In the genomic region with DNA sequence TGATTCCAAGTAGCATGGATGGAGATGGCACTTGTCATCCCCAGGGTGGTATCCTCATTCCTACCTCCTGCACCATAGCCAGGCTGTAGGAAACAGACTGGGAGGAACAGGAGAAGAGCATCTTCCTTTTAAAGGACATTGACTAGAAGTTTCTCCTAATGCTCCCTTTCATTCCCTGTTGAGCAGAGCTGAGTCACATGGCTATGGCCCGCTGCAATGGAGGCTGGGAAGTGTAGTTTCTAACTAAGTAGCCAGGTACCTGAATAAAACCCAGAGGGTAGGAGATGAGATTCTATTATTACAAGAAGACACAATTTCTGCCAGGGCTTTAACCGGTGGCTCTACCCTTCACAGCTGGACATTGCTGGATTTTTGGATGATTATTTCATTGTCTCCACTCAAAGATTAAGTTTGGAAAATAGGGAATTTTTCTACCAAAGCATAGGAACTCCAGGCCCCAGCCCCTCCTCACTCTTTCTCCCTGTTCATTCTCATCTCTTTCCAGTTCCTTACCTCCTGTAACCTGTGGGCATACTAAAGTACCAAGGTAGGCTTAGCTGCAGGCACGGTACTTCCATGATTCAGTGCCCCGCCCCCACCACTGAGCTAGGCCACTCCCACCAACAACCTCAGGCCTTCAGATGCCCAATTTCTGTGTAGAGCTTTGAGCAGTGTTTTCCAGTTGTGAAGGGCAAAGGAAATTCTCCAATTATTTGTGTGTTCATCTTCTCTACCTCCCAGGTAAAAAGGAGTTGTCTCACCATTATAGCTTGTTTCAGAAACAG, we compare ENCODE assay signal across 2 cellular contexts.
TF ChIP-seq lines count a peak whose summit lies in the region.

No MANE protein-coding gene starts in this region.

TF ChIP-seq in SK-N-SH, 30 proteins besides CTCF, POLR2A, EP300 and RAD21 (continued from another document):
- TF ChIP-seq, protein P1, sequence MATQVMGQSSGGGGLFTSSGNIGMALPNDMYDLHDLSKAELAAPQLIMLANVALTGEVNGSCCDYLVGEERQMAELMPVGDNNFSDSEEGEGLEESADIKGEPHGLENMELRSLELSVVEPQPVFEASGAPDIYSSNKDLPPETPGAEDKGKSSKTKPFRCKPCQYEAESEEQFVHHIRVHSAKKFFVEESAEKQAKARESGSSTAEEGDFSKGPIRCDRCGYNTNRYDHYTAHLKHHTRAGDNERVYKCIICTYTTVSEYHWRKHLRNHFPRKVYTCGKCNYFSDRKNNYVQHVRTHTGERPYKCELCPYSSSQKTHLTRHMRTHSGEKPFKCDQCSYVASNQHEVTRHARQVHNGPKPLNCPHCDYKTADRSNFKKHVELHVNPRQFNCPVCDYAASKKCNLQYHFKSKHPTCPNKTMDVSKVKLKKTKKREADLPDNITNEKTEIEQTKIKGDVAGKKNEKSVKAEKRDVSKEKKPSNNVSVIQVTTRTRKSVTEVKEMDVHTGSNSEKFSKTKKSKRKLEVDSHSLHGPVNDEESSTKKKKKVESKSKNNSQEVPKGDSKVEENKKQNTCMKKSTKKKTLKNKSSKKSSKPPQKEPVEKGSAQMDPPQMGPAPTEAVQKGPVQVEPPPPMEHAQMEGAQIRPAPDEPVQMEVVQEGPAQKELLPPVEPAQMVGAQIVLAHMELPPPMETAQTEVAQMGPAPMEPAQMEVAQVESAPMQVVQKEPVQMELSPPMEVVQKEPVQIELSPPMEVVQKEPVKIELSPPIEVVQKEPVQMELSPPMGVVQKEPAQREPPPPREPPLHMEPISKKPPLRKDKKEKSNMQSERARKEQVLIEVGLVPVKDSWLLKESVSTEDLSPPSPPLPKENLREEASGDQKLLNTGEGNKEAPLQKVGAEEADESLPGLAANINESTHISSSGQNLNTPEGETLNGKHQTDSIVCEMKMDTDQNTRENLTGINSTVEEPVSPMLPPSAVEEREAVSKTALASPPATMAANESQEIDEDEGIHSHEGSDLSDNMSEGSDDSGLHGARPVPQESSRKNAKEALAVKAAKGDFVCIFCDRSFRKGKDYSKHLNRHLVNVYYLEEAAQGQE (IDR thresholded peaks at IDR 0.05; ENCODE audit: low read depth, low read length) = no peak

TF ChIP-seq in SK-N-SH treated with all-trans-retinoic acid at 6 μM for 48 hours, 23 proteins besides CTCF, POLR2A, EP300 and RAD21 (continued from another document):
- TF ChIP-seq TOX (CRISPR knock-in tag; IDR thresholded peaks at IDR 0.05; ENCODE audit: borderline replicate concordance) (no peak), ARNTL (CRISPR knock-in tag; IDR thresholded peaks at IDR 0.05; ENCODE audit: borderline replicate concordance, low read depth) (no peak), ZNF70 (CRISPR knock-in tag; IDR thresholded peaks at IDR 0.05) (no peak), RARB (CRISPR knock-in tag; IDR thresholded peaks at IDR 0.05) (no peak), ESRRG (CRISPR knock-in tag; IDR thresholded peaks at IDR 0.05) (no peak), ZC3H10 (CRISPR knock-in tag; IDR thresholded peaks at IDR 0.05) (no peak), ZNF565 (CRISPR knock-in tag; conservative IDR thresholded peaks at IDR 0.05; ENCODE audit: low read depth) (no peak), ZNF8 (CRISPR knock-in tag; IDR thresholded peaks at IDR 0.05) (no peak), ISL1 (CRISPR knock-in tag; IDR thresholded peaks at IDR 0.05) (no peak), OSR1 (CRISPR knock-in tag; IDR thresholded peaks at IDR 0.05) (no peak), BACH2 (CRISPR knock-in tag; IDR thresholded peaks at IDR 0.05; ENCODE audit: borderline replicate concordance) (no peak)
- TF ChIP-seq, protein P2, sequence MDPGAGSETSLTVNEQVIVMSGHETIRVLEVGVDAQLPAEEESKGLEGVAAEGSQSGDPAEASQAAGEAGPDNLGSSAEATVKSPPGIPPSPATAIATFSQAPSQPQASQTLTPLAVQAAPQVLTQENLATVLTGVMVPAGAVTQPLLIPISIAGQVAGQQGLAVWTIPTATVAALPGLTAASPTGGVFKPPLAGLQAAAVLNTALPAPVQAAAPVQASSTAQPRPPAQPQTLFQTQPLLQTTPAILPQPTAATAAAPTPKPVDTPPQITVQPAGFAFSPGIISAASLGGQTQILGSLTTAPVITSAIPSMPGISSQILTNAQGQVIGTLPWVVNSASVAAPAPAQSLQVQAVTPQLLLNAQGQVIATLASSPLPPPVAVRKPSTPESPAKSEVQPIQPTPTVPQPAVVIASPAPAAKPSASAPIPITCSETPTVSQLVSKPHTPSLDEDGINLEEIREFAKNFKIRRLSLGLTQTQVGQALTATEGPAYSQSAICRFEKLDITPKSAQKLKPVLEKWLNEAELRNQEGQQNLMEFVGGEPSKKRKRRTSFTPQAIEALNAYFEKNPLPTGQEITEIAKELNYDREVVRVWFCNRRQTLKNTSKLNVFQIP (CRISPR knock-in tag; IDR thresholded peaks at IDR 0.05; ENCODE audit: borderline replicate concordance, low read depth) = no peak
- TF ChIP-seq, protein P3, sequence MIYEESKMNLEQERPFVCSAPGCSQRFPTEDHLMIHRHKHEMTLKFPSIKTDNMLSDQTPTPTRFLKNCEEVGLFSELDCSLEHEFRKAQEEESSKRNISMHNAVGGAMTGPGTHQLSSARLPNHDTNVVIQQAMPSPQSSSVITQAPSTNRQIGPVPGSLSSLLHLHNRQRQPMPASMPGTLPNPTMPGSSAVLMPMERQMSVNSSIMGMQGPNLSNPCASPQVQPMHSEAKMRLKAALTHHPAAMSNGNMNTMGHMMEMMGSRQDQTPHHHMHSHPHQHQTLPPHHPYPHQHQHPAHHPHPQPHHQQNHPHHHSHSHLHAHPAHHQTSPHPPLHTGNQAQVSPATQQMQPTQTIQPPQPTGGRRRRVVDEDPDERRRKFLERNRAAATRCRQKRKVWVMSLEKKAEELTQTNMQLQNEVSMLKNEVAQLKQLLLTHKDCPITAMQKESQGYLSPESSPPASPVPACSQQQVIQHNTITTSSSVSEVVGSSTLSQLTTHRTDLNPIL (CRISPR knock-in tag; IDR thresholded peaks at IDR 0.05; ENCODE audit: low read depth) = no peak
- TF ChIP-seq, protein P4, sequence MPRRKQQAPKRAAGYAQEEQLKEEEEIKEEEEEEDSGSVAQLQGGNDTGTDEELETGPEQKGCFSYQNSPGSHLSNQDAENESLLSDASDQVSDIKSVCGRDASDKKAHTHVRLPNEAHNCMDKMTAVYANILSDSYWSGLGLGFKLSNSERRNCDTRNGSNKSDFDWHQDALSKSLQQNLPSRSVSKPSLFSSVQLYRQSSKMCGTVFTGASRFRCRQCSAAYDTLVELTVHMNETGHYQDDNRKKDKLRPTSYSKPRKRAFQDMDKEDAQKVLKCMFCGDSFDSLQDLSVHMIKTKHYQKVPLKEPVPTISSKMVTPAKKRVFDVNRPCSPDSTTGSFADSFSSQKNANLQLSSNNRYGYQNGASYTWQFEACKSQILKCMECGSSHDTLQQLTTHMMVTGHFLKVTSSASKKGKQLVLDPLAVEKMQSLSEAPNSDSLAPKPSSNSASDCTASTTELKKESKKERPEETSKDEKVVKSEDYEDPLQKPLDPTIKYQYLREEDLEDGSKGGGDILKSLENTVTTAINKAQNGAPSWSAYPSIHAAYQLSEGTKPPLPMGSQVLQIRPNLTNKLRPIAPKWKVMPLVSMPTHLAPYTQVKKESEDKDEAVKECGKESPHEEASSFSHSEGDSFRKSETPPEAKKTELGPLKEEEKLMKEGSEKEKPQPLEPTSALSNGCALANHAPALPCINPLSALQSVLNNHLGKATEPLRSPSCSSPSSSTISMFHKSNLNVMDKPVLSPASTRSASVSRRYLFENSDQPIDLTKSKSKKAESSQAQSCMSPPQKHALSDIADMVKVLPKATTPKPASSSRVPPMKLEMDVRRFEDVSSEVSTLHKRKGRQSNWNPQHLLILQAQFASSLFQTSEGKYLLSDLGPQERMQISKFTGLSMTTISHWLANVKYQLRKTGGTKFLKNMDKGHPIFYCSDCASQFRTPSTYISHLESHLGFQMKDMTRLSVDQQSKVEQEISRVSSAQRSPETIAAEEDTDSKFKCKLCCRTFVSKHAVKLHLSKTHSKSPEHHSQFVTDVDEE (CRISPR knock-in tag; IDR thresholded peaks at IDR 0.05) = no peak
